In genomic region chr20:1673424-1673823, GRCh38 we compare ENCODE assay signal across 24 cellular contexts. TPM values are rescaled to one million over a fixed set of nuclear protein-coding genes. Genes with fewer than 3 reads are reported as not detected.
DNase-seq lines count a peak whose midpoint lies in the region; ATAC-seq and TF ChIP-seq lines count a peak whose summit lies in the region.
"Had no signal": no experiment of that assay in that cellular context is flagged by ENCODE, and none has a peak within 500 bp of the region (broad histone marks: within the 10 kb centered on the region; RNA-seq: fewer than 3 reads in every experiment).

No MANE protein-coding gene starts in this region.

- no peaks in the 10 kb centered on the region for H3K4me1 ChIP-seq in esophagus muscularis mucosa
- H3K4me1 ChIP-seq in right lobe of liver, result no peaks in the 10 kb centered on the region
- H3K4me1 ChIP-seq: esophagus squamous epithelium, prostate gland, SJSA1 had no signal

- H3K4me3 ChIP-seq in esophagus muscularis mucosa, result no peak overlapping the region
- H3K4me3 ChIP-seq in right lobe of liver, result no peak overlapping the region
- H3K4me3 ChIP-seq: esophagus squamous epithelium, prostate gland, SJSA1 had no signal

- DNase-seq in activated naive CD4-positive, alpha-beta T cell treated with Interleukin-2 at 50 U/mL for 16 hours, result no peak
- DNase-seq in activated T-helper 1 cell treated with anti-CD3 and anti-CD28 coated beads, Interleukin-12 subunit alpha, Interleukin-12 subunit beta, Interleukin-2, Interleukin-4 antibody, amounts not matched to agents 30 ng/mL and 10 ng/mL and 1 ng/mL, durations not matched to agents 14 hours and 24 hours and 36 hours (ENCODE audit: low spot score), result no peak
- DNase-seq in esophagus muscularis mucosa (ENCODE audit: extremely low spot score) (peak; percentile 70), right lobe of liver (no peak)
- DNase-seq: amniotic stem cell; central memory CD4-positive, alpha-beta T cell; DMS79; effector CD4-positive, alpha-beta T cell; esophagus squamous epithelium; HFFc6; left colon; mesendoderm; MM.1S; NCI-H82; stimulated activated CD4-positive, alpha-beta T cell treated with anti-CD3 and anti-CD28 coated beads, Interleukin-4, amount 100 ng/mL, for 1 hour; T-helper 9 cell had no signal

- WGBS in esophagus muscularis mucosa, result 65% methylated on average over 4 of the region's 4 CpGs
- WGBS in right lobe of liver (ENCODE audit: insufficient coverage, low coverage, low lambda C conversion rate, missing lambda C conversion rate), result 41% methylated on average over 4 of the region's 4 CpGs

- H3K4me3 Mint-ChIP-seq in activated naive CD4-positive, alpha-beta T cell treated with anti-CD3 and anti-CD28 coated beads, Interleukin-2, amount 50 U/mL, for 24 hours, result peak overlapping the region; percentile 83
- H3K4me3 Mint-ChIP-seq in activated T-helper 1 cell treated with anti-CD3 and anti-CD28 coated beads, Interleukin-12 subunit alpha, Interleukin-12 subunit beta, Interleukin-2, Interleukin-4 antibody, amounts not matched to agents 30 ng/mL and 10 ng/mL and 1 ng/mL, durations not matched to agents 14 hours and 24 hours and 36 hours, result peak overlapping the region; percentile 76
- H3K4me3 Mint-ChIP-seq: HFFc6 had no signal

- TF ChIP-seq POLR2A in esophagus muscularis mucosa (IDR thresholded peaks at IDR 0.05; ENCODE audit: low read depth) (no peak), right lobe of liver (IDR thresholded peaks at IDR 0.05) (no peak)

- TF ChIP-seq CTCF in esophagus muscularis mucosa (IDR thresholded peaks at IDR 0.05) (no peak), right lobe of liver (IDR thresholded peaks at IDR 0.05) (no peak)

- H3K9me3 ChIP-seq in esophagus muscularis mucosa (no peaks in the 10 kb centered on the region), right lobe of liver (no peaks in the 10 kb centered on the region)
- H3K9me3 ChIP-seq: esophagus squamous epithelium, prostate gland, SJSA1 had no signal

- H3K27me3 ChIP-seq in esophagus muscularis mucosa, result peaks cover 0 to 3% (median 0%) of the 10 kb centered on the region in 4 donors
- no peaks in the 10 kb centered on the region for H3K27me3 ChIP-seq in right lobe of liver

- no peaks in the 10 kb centered on the region for H3K27me3 Mint-ChIP-seq in activated naive CD4-positive, alpha-beta T cell treated with anti-CD3 and anti-CD28 coated beads, Interleukin-2, amount 50 U/mL, for 24 hours
- no peaks in the 10 kb centered on the region for H3K27me3 Mint-ChIP-seq in activated T-helper 1 cell treated with anti-CD3 and anti-CD28 coated beads, Interleukin-12 subunit alpha, Interleukin-12 subunit beta, Interleukin-2, Interleukin-4 antibody, amounts not matched to agents 30 ng/mL and 10 ng/mL and 1 ng/mL, durations not matched to agents 14 hours and 24 hours and 36 hours (ENCODE audit: insufficient read depth)

- H3K9me3 Mint-ChIP-seq in activated naive CD4-positive, alpha-beta T cell treated with anti-CD3 and anti-CD28 coated beads, Interleukin-2, amount 50 U/mL, for 24 hours, result no peaks in the 10 kb centered on the region
- H3K9me3 Mint-ChIP-seq in activated T-helper 1 cell treated with anti-CD3 and anti-CD28 coated beads, Interleukin-12 subunit alpha, Interleukin-12 subunit beta, Interleukin-2, Interleukin-4 antibody, amounts not matched to agents 30 ng/mL and 10 ng/mL and 1 ng/mL, durations not matched to agents 14 hours and 24 hours and 36 hours, result peaks cover 14% of the 10 kb centered on the region
- H3K9me3 Mint-ChIP-seq: HFFc6 had no signal

- peaks cover 97% of the 10 kb centered on the region for H3K4me1 Mint-ChIP-seq in activated naive CD4-positive, alpha-beta T cell treated with anti-CD3 and anti-CD28 coated beads, Interleukin-2, amount 50 U/mL, for 24 hours
- H3K4me1 Mint-ChIP-seq in activated T-helper 1 cell treated with anti-CD3 and anti-CD28 coated beads, Interleukin-12 subunit alpha, Interleukin-12 subunit beta, Interleukin-2, Interleukin-4 antibody, amounts not matched to agents 30 ng/mL and 10 ng/mL and 1 ng/mL, durations not matched to agents 14 hours and 24 hours and 36 hours (ENCODE audit: low read depth), result peaks cover 97% of the 10 kb centered on the region

- intact Hi-C loops in activated T-helper 1 cell treated with anti-CD3 and anti-CD28 coated beads, Interleukin-12 subunit alpha, Interleukin-12 subunit beta, Interleukin-2, Interleukin-4 antibody, amounts not matched to agents 30 ng/mL and 10 ng/mL and 1 ng/mL, durations not matched to agents 14 hours and 24 hours and 36 hours (cut with micrococcal nuclease), result loop anchor here (2.0 kb wide), 1 partner anchor 41 kb away; no protein-coding TSS in a partner anchor
- intact Hi-C loops in esophagus muscularis mucosa (cut with DNase I), result no loop called here
- intact Hi-C loops in right lobe of liver (cut with DNase I), result no loop called here

- H3K36me3 ChIP-seq in esophagus muscularis mucosa, result no peaks in the 10 kb centered on the region
- H3K36me3 ChIP-seq in right lobe of liver, result no peaks in the 10 kb centered on the region
- H3K36me3 ChIP-seq: esophagus squamous epithelium, prostate gland, SJSA1 had no signal

- peak overlapping the region; percentile 97 for H3K27ac Mint-ChIP-seq in activated naive CD4-positive, alpha-beta T cell treated with anti-CD3 and anti-CD28 coated beads, Interleukin-2, amount 50 U/mL, for 24 hours
- H3K27ac Mint-ChIP-seq in activated T-helper 1 cell treated with anti-CD3 and anti-CD28 coated beads, Interleukin-12 subunit alpha, Interleukin-12 subunit beta, Interleukin-2, Interleukin-4 antibody, amounts not matched to agents 30 ng/mL and 10 ng/mL and 1 ng/mL, durations not matched to agents 14 hours and 24 hours and 36 hours, result peak overlapping the region; percentile 93
- H3K27ac Mint-ChIP-seq: HFFc6 had no signal

- TF ChIP-seq EP300 in esophagus muscularis mucosa (IDR thresholded peaks at IDR 0.05), result no peak

- H3K27ac ChIP-seq in esophagus muscularis mucosa (replicated peaks in 1 of 4) (no peak overlapping the region), right lobe of liver (no peak overlapping the region)
- H3K27ac ChIP-seq: prostate gland, SJSA1 had no signal

- peaks cover 46% of the 10 kb centered on the region for H3K36me3 Mint-ChIP-seq in activated naive CD4-positive, alpha-beta T cell treated with anti-CD3 and anti-CD28 coated beads, Interleukin-2, amount 50 U/mL, for 24 hours
- H3K36me3 Mint-ChIP-seq in activated T-helper 1 cell treated with anti-CD3 and anti-CD28 coated beads, Interleukin-12 subunit alpha, Interleukin-12 subunit beta, Interleukin-2, Interleukin-4 antibody, amounts not matched to agents 30 ng/mL and 10 ng/mL and 1 ng/mL, durations not matched to agents 14 hours and 24 hours and 36 hours (ENCODE audit: low read depth), result peaks cover 34% of the 10 kb centered on the region

- no peak for ATAC-seq in HG03457 (IDR thresholded peaks at IDR 0.05; ENCODE audit: unreplicated experiment)
- ATAC-seq in GM21619 (IDR thresholded peaks at IDR 0.05; ENCODE audit: unreplicated experiment), result no peak
- ATAC-seq in right lobe of liver, result no peak
- ATAC-seq: activated CD4-positive, CD25-positive, alpha-beta regulatory T cell treated with anti-CD3 and anti-CD28 coated beads, Interleukin-2, amount 50 U/mL, for 24 hours; left colon had no signal

RNA-seq across cellular contexts. Expression of gene SIRPG, which starts 15.8 kb away (rescaled TPM):
- total RNA-seq in activated T-helper 1 cell treated with anti-CD3 and anti-CD28 coated beads, Interleukin-12 subunit alpha, Interleukin-12 subunit beta, Interleukin-2, Interleukin-4 antibody, amounts not matched to agents 30 ng/mL and 10 ng/mL and 1 ng/mL, durations not matched to agents 14 hours and 24 hours and 36 hours, result 31.8 and 34.6 TPM in 2 replicates
- total RNA-seq in esophagus muscularis mucosa (not detected), right lobe of liver (under 1 TPM in 2 of 6 experiments, not detected in 4; 0.31 to 0.37 TPM)
- total RNA-seq: glomerular endothelial cell, HFFc6, SJSA1, subcutaneous adipose tissue had no signal

RNA-seq across cellular contexts. Expression of gene SIRPB1, which starts 53.6 kb away (rescaled TPM):
- total RNA-seq in activated T-helper 1 cell treated with anti-CD3 and anti-CD28 coated beads, Interleukin-12 subunit alpha, Interleukin-12 subunit beta, Interleukin-2, Interleukin-4 antibody, amounts not matched to agents 30 ng/mL and 10 ng/mL and 1 ng/mL, durations not matched to agents 14 hours and 24 hours and 36 hours, result 1.6 and 3.3 TPM in 2 replicates
- 1 to 10 TPM in 3 of 4 donors, under 1 TPM in 1; under 0.01 to 4.0 (median 3.1) TPM for total RNA-seq in esophagus muscularis mucosa
- 1 to 10 TPM in 5 of 6 experiments, under 1 TPM in 1; 0.73 to 5.1 (median 3.9) TPM for total RNA-seq in right lobe of liver
- total RNA-seq: HFFc6, SJSA1 had no signal

Comparison
In these comparisons a context has a peak if more than half of its experiments do, and no peak if none do; other contexts are left out.
1. RNA of gene SIRPG, which starts 15.8 kb away (total RNA-seq): 31.8 to 34.6 TPM in activated T-helper 1 cell treated with anti-CD3 and anti-CD28 coated beads, Interleukin-12 subunit alpha, Interleukin-12 subunit beta, Interleukin-2, Interleukin-4 antibody, amounts not matched to agents 30 ng/mL and 10 ng/mL and 1 ng/mL, durations not matched to agents 14 hours and 24 hours and 36 hours; 0.31 to 0.37 TPM in right lobe of liver and not detected in esophagus muscularis mucosa; every median in the first group is over 10 times any median in the second.